ENCODE assay signal across 10 cellular contexts in the genomic region with DNA sequence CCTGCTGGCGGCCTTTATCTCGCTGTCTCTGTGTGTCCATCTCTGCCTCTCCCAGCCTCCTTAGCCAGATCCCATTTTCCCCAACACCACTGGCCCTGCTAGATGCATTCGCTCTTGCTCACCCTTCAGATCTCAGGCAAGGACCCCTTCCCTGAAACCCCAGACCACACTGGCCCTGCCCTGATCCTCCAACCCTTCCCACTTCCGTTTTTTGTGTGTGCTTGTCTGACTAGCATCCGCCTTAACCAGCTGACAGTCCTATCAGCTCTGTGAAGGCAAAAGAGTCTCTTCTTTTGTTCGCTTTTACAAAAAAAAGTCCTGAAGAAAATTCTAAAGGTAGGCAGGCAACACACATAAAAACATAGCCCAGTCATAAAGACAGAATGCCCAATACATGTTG. TPM values are rescaled to one million over a fixed set of nuclear protein-coding genes. Genes with fewer than 3 reads are reported as not detected.
DNase-seq lines count a peak whose midpoint lies in the region; ATAC-seq and TF ChIP-seq lines count a peak whose summit lies in the region.
"Had no signal": no experiment of that assay in that cellular context is flagged by ENCODE, and none has a peak within 500 bp of the region (broad histone marks: within the 10 kb centered on the region; RNA-seq: fewer than 3 reads in every experiment).

No MANE protein-coding gene starts in this region.

- peaks cover 34% of the 10 kb centered on the region for H3K4me1 ChIP-seq in DND-41 (ENCODE audit: insufficient read depth, low read length)
- H3K4me1 ChIP-seq in breast epithelium: peaks cover 4 to 5% of the 10 kb centered on the region in 2 donors
- H3K4me1 ChIP-seq in ovary (ENCODE audit: insufficient read depth): peaks cover 26% of the 10 kb centered on the region

- TF ChIP-seq CTCF in DND-41 (IDR thresholded peaks at IDR 0.05; ENCODE audit: borderline replicate concordance, extremely low read depth, low read length, poor library complexity, severe bottlenecking) (no peak), breast epithelium (IDR thresholded peaks at IDR 0.05) (no peak), ovary (IDR thresholded peaks at IDR 0.05) (no peak)

- ATAC-seq in DND-41 (ENCODE audit: insufficient read depth, low read depth) (peak; percentile 79), HG03342 (IDR thresholded peaks at IDR 0.05; ENCODE audit: unreplicated experiment) (no peak)

- no peaks in the 10 kb centered on the region for H3K27me3 ChIP-seq in DND-41 (ENCODE audit: insufficient read depth, low read length, poor library complexity)
- no peaks in the 10 kb centered on the region for H3K27me3 ChIP-seq in breast epithelium
- H3K27me3 ChIP-seq in ovary: no peaks in the 10 kb centered on the region

- DNase-seq in DND-41 (peak; percentile 68), NOMO-1 (lab: John Stamatoyannopoulos, UW; ENCODE audit: unreplicated experiment in 2 of 2) (peak; percentile 74 to 76), breast epithelium (ENCODE audit: low spot score in 2 of 2) (no peak), ovary (no peak), foreskin melanocyte (no peak), NCI-H526 (lab: John Stamatoyannopoulos, UW) (no peak), activated gamma-delta T cell (lab: John Stamatoyannopoulos, UW) (no peak)
- DNase-seq: left ventricle myocardium inferior, NCI-H2029 had no signal

- no peaks in the 10 kb centered on the region for H3K79me2 ChIP-seq in DND-41 (ENCODE audit: insufficient read depth, low read length)

- no peaks in the 10 kb centered on the region for H3K36me3 ChIP-seq in DND-41 (ENCODE audit: insufficient read depth, low read length)
- H3K36me3 ChIP-seq in breast epithelium: no peaks in the 10 kb centered on the region
- H3K36me3 ChIP-seq in ovary: no peaks in the 10 kb centered on the region
- H3K36me3 ChIP-seq: left ventricle myocardium inferior had no signal

- WGBS in ovary, 3 donors: 19 to 36% (median 19%) methylated on average over 6 of the region's 6 CpGs

- no peaks in the 10 kb centered on the region for H4K20me1 ChIP-seq in DND-41 (ENCODE audit: insufficient read depth, low read length)

- no peak overlapping the region for H2AFZ ChIP-seq in DND-41 (ENCODE audit: low read depth, low read length)

- TF ChIP-seq POLR2A in breast epithelium (IDR thresholded peaks at IDR 0.05) (no peak), ovary (IDR thresholded peaks at IDR 0.05) (no peak)

- intact Hi-C loops in breast epithelium (cut with DNase I; ENCODE audit: low total_unique reads): no loop called here
- intact Hi-C loops in ovary (cut with DNase I): no loop called here

- no peak for TF ChIP-seq EP300 in ovary (IDR thresholded peaks at IDR 0.05)

- H3K27ac ChIP-seq in DND-41 (ENCODE audit: low read length) (peak overlapping the region; percentile 60), breast epithelium (peak overlapping the region; percentile 46 to 82), ovary (peak overlapping the region; percentile 52 to 73)
- H3K27ac ChIP-seq: left ventricle myocardium inferior had no signal

- H3K4me3 ChIP-seq in DND-41 (ENCODE audit: low read depth in 1 of 2, low read length in 2 of 2): no peak overlapping the region
- no peak overlapping the region for H3K4me3 ChIP-seq in breast epithelium
- no peak overlapping the region for H3K4me3 ChIP-seq in ovary
- H3K4me3 ChIP-seq: left ventricle myocardium inferior had no signal

- H3K9ac ChIP-seq in DND-41 (ENCODE audit: low read depth, low read length): no peak overlapping the region

- H3K9me3 ChIP-seq in DND-41 (ENCODE audit: insufficient read depth, low read length, severe bottlenecking) (no peaks in the 10 kb centered on the region), breast epithelium (no peaks in the 10 kb centered on the region), ovary (no peaks in the 10 kb centered on the region)
- H3K9me3 ChIP-seq: left ventricle myocardium inferior had no signal

- no peak overlapping the region; the same call in 1 of the 2 replicates for H3K4me2 ChIP-seq in DND-41 (ENCODE audit: insufficient read depth, low read length)

RNA-seq across cellular contexts. Expression of gene CHST15, which starts 28.7 kb away (rescaled TPM):
- total RNA-seq in breast epithelium (10 to 100 TPM; 19.0 to 57.8 (median 56.4) TPM), ovary (10 to 100 TPM; 45.8 to 93.0 (median 67.1) TPM)
- 10 to 100 TPM; 35.9 to 37.2 TPM for polyA plus RNA-seq in ovary

Comparison
In these comparisons a context has a peak if more than half of its experiments do, and no peak if none do; other contexts are left out.
1. DNase-seq: peak in DND-41 (single experiment) and NOMO-1 (2 of 2); none in breast epithelium (0 of 2), ovary (0 of 5), foreskin melanocyte (single experiment), NCI-H526 (0 of 2) and activated gamma-delta T cell (single experiment).
2. Peak in every context shown above with its lines, with median percentiles within 50 percentile points of each other: H3K27ac ChIP-seq.